13 cellular contexts compared by ENCODE assay signal in the genomic region with DNA sequence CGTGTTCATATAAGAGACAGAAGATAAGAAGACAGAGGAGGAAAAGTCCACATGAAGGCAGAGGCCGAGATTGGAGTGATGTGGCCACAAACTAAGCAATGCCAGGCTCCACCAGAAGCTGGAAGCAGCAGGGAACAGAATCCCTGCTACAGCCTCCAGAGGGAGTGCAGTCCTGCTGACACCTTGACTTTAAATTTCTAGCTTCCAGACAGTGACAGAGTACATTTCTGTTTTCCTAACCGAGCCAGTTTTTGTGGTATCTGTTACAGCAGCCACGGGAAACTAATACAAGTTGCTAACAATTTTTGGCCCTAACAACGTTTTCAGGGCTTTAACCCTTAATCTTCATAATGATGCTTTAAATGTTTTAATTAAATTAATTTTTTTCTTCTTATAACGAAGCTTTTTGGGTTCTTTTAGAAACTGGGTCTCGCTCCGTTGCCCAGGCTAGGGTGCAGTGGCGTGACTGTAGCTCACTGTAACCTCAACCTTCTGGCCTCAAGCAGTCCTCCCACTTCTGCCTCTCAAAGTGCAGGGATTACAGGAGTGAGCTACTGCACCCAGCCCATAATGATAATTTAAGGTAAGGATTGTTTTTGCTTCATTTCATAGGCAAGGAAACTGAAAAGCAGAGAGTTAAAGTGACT.
DNase-seq lines count a peak whose midpoint lies in the region; TF ChIP-seq lines count a peak whose summit lies in the region.
"Had no signal": no experiment of that assay in that cellular context is flagged by ENCODE, and none has a peak within 500 bp of the region (broad histone marks: within the 10 kb centered on the region; RNA-seq: fewer than 3 reads in every experiment).

No MANE protein-coding gene starts in this region.

- TF ChIP-seq CTCF in GM12865 (IDR thresholded peaks at IDR 0.05; ENCODE audit: insufficient read depth, low read depth, low read length, missing control alignments) (peak; percentile 9), OCI-LY3 (IDR thresholded peaks at IDR 0.05; ENCODE audit: low read depth, low read length) (0 out of 2 replicates have a peak, but pooled peaks have one; percentile 8), epithelial cell of esophagus (IDR thresholded peaks at IDR 0.05; ENCODE audit: insufficient read depth, low read depth, low read length, missing control alignments) (peak; percentile 33), neural cell (IDR thresholded peaks at IDR 0.05; ENCODE audit: poor library complexity, severe bottlenecking) (peak; percentile 14), esophagus squamous epithelium (IDR thresholded peaks at IDR 0.05) (peak in 3 of 6 experiments; percentile 9 to 34 (median 22))

- WGBS in esophagus squamous epithelium, 2 donors = 73% methylated on average over 9 of the region's 9 CpGs

- H3K4me2 ChIP-seq in OCI-LY3 (ENCODE audit: low read length) (no peak overlapping the region), neural cell (ENCODE audit: low read length) (no peak overlapping the region)

- no peaks in the 10 kb centered on the region for H3F3A ChIP-seq in neural cell (ENCODE audit: insufficient read depth, low read length, poor library complexity, severe bottlenecking)

- intact Hi-C loops in esophagus squamous epithelium (cut with DNase I) = no loop called here

- no peaks in the 10 kb centered on the region for H3K36me3 ChIP-seq in OCI-LY3 (replicated peaks; ENCODE audit: low read depth, low read length)
- H3K36me3 ChIP-seq in neural cell (ENCODE audit: insufficient read depth, low read length) = no peaks in the 10 kb centered on the region
- H3K36me3 ChIP-seq in esophagus squamous epithelium = no peaks in the 10 kb centered on the region

- H3K4me3 ChIP-seq in GM12865 (ENCODE audit: low read depth, low read length) (no peak overlapping the region), OCI-LY3 (ENCODE audit: low read length) (no peak overlapping the region), epithelial cell of esophagus (ENCODE audit: low read length) (no peak overlapping the region), neural cell (ENCODE audit: low read length) (no peak overlapping the region), esophagus squamous epithelium (no peak overlapping the region)

- H3K27ac ChIP-seq in OCI-LY3 (ENCODE audit: low read length) (no peak overlapping the region), neural cell (ENCODE audit: low read length) (no peak overlapping the region), esophagus squamous epithelium (no peak overlapping the region)

- H3K9me2 ChIP-seq in neural cell (ENCODE audit: insufficient read depth, low read length) = no peaks in the 10 kb centered on the region

- H3K9me3 ChIP-seq in OCI-LY3 (ENCODE audit: insufficient read depth, low read length) (no peaks in the 10 kb centered on the region), neural cell (ENCODE audit: low read length) (no peaks in the 10 kb centered on the region), esophagus squamous epithelium (peaks cover 0 to 4% (median 0%) of the 10 kb centered on the region in 3 donors)

- TF ChIP-seq POLR2A in esophagus squamous epithelium (IDR thresholded peaks at IDR 0.05) = no peak

- H3K79me2 ChIP-seq in OCI-LY3 (ENCODE audit: low read length) (no peaks in the 10 kb centered on the region), neural cell (replicated peaks; ENCODE audit: insufficient read depth, low read length) (no peaks in the 10 kb centered on the region)

- no peak for TF ChIP-seq EP300 in neural cell (conservative IDR thresholded peaks at IDR 0.05; ENCODE audit: poor library complexity, severe bottlenecking)

- H3K27me3 ChIP-seq in OCI-LY3 (ENCODE audit: low read depth, low read length) (peaks cover 61% of the 10 kb centered on the region), neural cell (ENCODE audit: insufficient read depth, low read depth, low read length) (no peaks in the 10 kb centered on the region), esophagus squamous epithelium (no peaks in the 10 kb centered on the region)

- peaks cover 36% of the 10 kb centered on the region for H3K4me1 ChIP-seq in OCI-LY3 (ENCODE audit: low read length)
- H3K4me1 ChIP-seq in esophagus squamous epithelium = peaks cover 0 to 6% (median 3%) of the 10 kb centered on the region in 3 donors

- no peak for DNase-seq in GM12865 (ENCODE audit: low read depth)
- DNase-seq in epithelial cell of esophagus (ENCODE audit: low read depth) = no peak
- no peak for DNase-seq in esophagus squamous epithelium (lab: John Stamatoyannopoulos, UW)
- no peak for DNase-seq in NOMO-1 treated with DMSO at 0.1 percent for 48 hours (lab: John Stamatoyannopoulos, UW; ENCODE audit: unreplicated experiment)
- no peak for DNase-seq in stimulated activated CD4-positive, alpha-beta T cell treated with anti-CD3 and anti-CD28 coated beads, Interleukin-2, amount 100 ng/mL, for 24 hours
- no peak for DNase-seq in activated CD8-positive, alpha-beta memory T cell treated with anti-CD3 and anti-CD28 coated beads for 24 hours
- DNase-seq: activated CD8-positive, alpha-beta memory T cell treated with anti-CD3 and anti-CD28 coated beads, Interleukin-2, amount 50 U/mL, for 48 hours; cortex of kidney; left cardiac atrium; NCI-H187; stimulated activated CD4-positive, alpha-beta T cell treated with anti-CD3 and anti-CD28 coated beads, Interleukin-15, amount 100 ng/mL, for 24 hours had no signal

- TF ChIP-seq RAD21 in neural cell (conservative IDR thresholded peaks at IDR 0.05) = no peak

- H2AFZ ChIP-seq in OCI-LY3 (ENCODE audit: low read depth, low read length) (no peak overlapping the region), neural cell (ENCODE audit: low read depth, low read length) (no peak overlapping the region)

- H3K9ac ChIP-seq in OCI-LY3 (ENCODE audit: low read length) = no peak overlapping the region
- no peak overlapping the region for H3K9ac ChIP-seq in neural cell (ENCODE audit: low read length)

- H4K20me1 ChIP-seq in OCI-LY3 (ENCODE audit: insufficient read depth, low read length) (no peaks in the 10 kb centered on the region), neural cell (ENCODE audit: insufficient read depth) (no peaks in the 10 kb centered on the region)

TF ChIP-seq in neural cell, 6 proteins besides CTCF, POLR2A, EP300 and RAD21:
- TF ChIP-seq EZH2 (IDR thresholded peaks at IDR 0.05; ENCODE audit: borderline replicate concordance, insufficient read depth, low read length, poor library complexity, severe bottlenecking) (no peak), SMC3 (conservative IDR thresholded peaks at IDR 0.05; ENCODE audit: poor library complexity) (no peak), MXI1 (conservative IDR thresholded peaks at IDR 0.05; ENCODE audit: poor library complexity, severe bottlenecking) (no peak), POLR2AphosphoS5 (IDR thresholded peaks at IDR 0.05) (no peak), TAF1 (IDR thresholded peaks at IDR 0.05; ENCODE audit: low read depth) (no peak)
- TF ChIP-seq, protein P1, sequence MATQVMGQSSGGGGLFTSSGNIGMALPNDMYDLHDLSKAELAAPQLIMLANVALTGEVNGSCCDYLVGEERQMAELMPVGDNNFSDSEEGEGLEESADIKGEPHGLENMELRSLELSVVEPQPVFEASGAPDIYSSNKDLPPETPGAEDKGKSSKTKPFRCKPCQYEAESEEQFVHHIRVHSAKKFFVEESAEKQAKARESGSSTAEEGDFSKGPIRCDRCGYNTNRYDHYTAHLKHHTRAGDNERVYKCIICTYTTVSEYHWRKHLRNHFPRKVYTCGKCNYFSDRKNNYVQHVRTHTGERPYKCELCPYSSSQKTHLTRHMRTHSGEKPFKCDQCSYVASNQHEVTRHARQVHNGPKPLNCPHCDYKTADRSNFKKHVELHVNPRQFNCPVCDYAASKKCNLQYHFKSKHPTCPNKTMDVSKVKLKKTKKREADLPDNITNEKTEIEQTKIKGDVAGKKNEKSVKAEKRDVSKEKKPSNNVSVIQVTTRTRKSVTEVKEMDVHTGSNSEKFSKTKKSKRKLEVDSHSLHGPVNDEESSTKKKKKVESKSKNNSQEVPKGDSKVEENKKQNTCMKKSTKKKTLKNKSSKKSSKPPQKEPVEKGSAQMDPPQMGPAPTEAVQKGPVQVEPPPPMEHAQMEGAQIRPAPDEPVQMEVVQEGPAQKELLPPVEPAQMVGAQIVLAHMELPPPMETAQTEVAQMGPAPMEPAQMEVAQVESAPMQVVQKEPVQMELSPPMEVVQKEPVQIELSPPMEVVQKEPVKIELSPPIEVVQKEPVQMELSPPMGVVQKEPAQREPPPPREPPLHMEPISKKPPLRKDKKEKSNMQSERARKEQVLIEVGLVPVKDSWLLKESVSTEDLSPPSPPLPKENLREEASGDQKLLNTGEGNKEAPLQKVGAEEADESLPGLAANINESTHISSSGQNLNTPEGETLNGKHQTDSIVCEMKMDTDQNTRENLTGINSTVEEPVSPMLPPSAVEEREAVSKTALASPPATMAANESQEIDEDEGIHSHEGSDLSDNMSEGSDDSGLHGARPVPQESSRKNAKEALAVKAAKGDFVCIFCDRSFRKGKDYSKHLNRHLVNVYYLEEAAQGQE (IDR thresholded peaks at IDR 0.05; ENCODE audit: borderline replicate concordance) = no peak
